14 cellular contexts compared by ENCODE assay signal in genomic region chr5:155768342-155768741, GRCh38.
DNase-seq lines count a peak whose midpoint lies in the region; ATAC-seq lines count a peak whose summit lies in the region.
"Had no signal": no experiment of that assay in that cellular context is flagged by ENCODE, and none has a peak within 500 bp of the region (broad histone marks: within the 10 kb centered on the region; RNA-seq: fewer than 3 reads in every experiment).

No MANE protein-coding gene starts in this region.

- peak in 1 of 5 donors; percentile 30 for DNase-seq in CD8-positive, alpha-beta memory T cell
- peak in 1 of 3 experiments; percentile 2 for DNase-seq in effector memory CD8-positive, alpha-beta T cell
- DNase-seq in natural killer cell treated with Interleukin-12 subunit alpha and Interleukin-12 subunit beta and Interleukin-15 and Interleukin-18, amount 100 ng/mL, for 72 hours (ENCODE audit: low spot score) = no peak
- no peak for DNase-seq in stimulated activated effector memory CD8-positive, alpha-beta T cell treated with anti-CD3 and anti-CD28 coated beads, Interleukin-12 subunit alpha, Interleukin-12 subunit beta, amount 100 ng/mL, for 72 hours (ENCODE audit: low spot score in 2 of 2)
- DNase-seq in sciatic nerve (ENCODE audit: low spot score) (no peak), RPMI8226 (no peak)
- no peak for DNase-seq in stimulated activated CD4-positive, alpha-beta T cell treated with anti-CD3 and anti-CD28 coated beads, Interleukin-4, amount 100 ng/mL, for 4 hours
- DNase-seq: 8988T; Caco-2; CD4-positive, alpha-beta memory T cell had no signal

- H3K27me3 ChIP-seq in CD8-positive, alpha-beta memory T cell (ENCODE audit: insufficient read depth, low read length, poor library complexity, severe bottlenecking) = no peaks in the 10 kb centered on the region
- H3K27me3 ChIP-seq: BLaER1 had no signal

- H3K4me3 ChIP-seq in CD8-positive, alpha-beta memory T cell (ENCODE audit: low read length) = no peak overlapping the region
- H3K4me3 ChIP-seq: BLaER1, GM23338 had no signal

- peaks cover 48 to 85% (median 81%) of the 10 kb centered on the region in 3 donors for H3K4me1 Mint-ChIP-seq in CD8-positive, alpha-beta memory T cell
- peaks cover 29 to 54% of the 10 kb centered on the region in 2 donors for H3K4me1 Mint-ChIP-seq in effector memory CD8-positive, alpha-beta T cell (ENCODE audit: low read depth in 2 of 2)
- H3K4me1 Mint-ChIP-seq in natural killer cell treated with Interleukin-12 subunit alpha and Interleukin-12 subunit beta and Interleukin-15 and Interleukin-18, amount 100 ng/mL, for 72 hours (ENCODE audit: low read depth in 2 of 2) = peaks cover 14 to 52% of the 10 kb centered on the region in 2 donors
- peaks cover 26% of the 10 kb centered on the region for H3K4me1 Mint-ChIP-seq in stimulated activated effector memory CD8-positive, alpha-beta T cell treated with anti-CD3 and anti-CD28 coated beads, Interleukin-12 subunit alpha, Interleukin-12 subunit beta, amount 100 ng/mL, for 72 hours
- H3K4me1 Mint-ChIP-seq: CD14-positive monocyte had no signal

- H3K36me3 Mint-ChIP-seq in CD8-positive, alpha-beta memory T cell = no peaks in the 10 kb centered on the region
- H3K36me3 Mint-ChIP-seq in effector memory CD8-positive, alpha-beta T cell (ENCODE audit: insufficient read depth) = peaks cover 5% of the 10 kb centered on the region
- no peaks in the 10 kb centered on the region for H3K36me3 Mint-ChIP-seq in natural killer cell treated with Interleukin-12 subunit alpha and Interleukin-12 subunit beta and Interleukin-15 and Interleukin-18, amount 100 ng/mL, for 72 hours
- H3K36me3 Mint-ChIP-seq in stimulated activated effector memory CD8-positive, alpha-beta T cell treated with anti-CD3 and anti-CD28 coated beads, Interleukin-12 subunit alpha, Interleukin-12 subunit beta, amount 100 ng/mL, for 72 hours = no peaks in the 10 kb centered on the region
- H3K36me3 Mint-ChIP-seq: CD14-positive monocyte; CD4-positive, alpha-beta memory T cell had no signal

- ATAC-seq in effector memory CD8-positive, alpha-beta T cell (replicated peaks) = peak; percentile 62
- ATAC-seq in natural killer cell treated with Interleukin-12 subunit alpha and Interleukin-12 subunit beta and Interleukin-15 and Interleukin-18, amount 100 ng/mL, for 72 hours = peak in 1 of 2 donors; percentile 59
- ATAC-seq in stimulated activated effector memory CD8-positive, alpha-beta T cell treated with anti-CD3 and anti-CD28 coated beads, Interleukin-12 subunit alpha, Interleukin-12 subunit beta, amount 100 ng/mL, for 72 hours = no peak
- ATAC-seq in sciatic nerve = no peak
- ATAC-seq: GM23338, HCT116 had no signal

- H3K36me3 ChIP-seq in CD8-positive, alpha-beta memory T cell (ENCODE audit: insufficient read depth, low read length) = no peaks in the 10 kb centered on the region
- H3K36me3 ChIP-seq: BLaER1 had no signal

- H3K27ac ChIP-seq in CD8-positive, alpha-beta memory T cell (ENCODE audit: low read depth, low read length) = peak overlapping the region; percentile 49
- H3K27ac ChIP-seq: BLaER1 had no signal

- H3K9me3 ChIP-seq in CD8-positive, alpha-beta memory T cell (ENCODE audit: low read length) = no peaks in the 10 kb centered on the region
- H3K9me3 ChIP-seq: BLaER1, Caco-2 had no signal

- peak overlapping the region in 6 of 7 donors; percentile 10 to 52 (median 36) for H3K4me3 Mint-ChIP-seq in CD8-positive, alpha-beta memory T cell
- peak overlapping the region; percentile 7 to 39 for H3K4me3 Mint-ChIP-seq in effector memory CD8-positive, alpha-beta T cell
- H3K4me3 Mint-ChIP-seq in natural killer cell treated with Interleukin-12 subunit alpha and Interleukin-12 subunit beta and Interleukin-15 and Interleukin-18, amount 100 ng/mL, for 72 hours = peak overlapping the region; percentile 45
- H3K4me3 Mint-ChIP-seq in stimulated activated effector memory CD8-positive, alpha-beta T cell treated with anti-CD3 and anti-CD28 coated beads, Interleukin-12 subunit alpha, Interleukin-12 subunit beta, amount 100 ng/mL, for 72 hours = peak overlapping the region; percentile 11
- H3K4me3 Mint-ChIP-seq: CD14-positive monocyte; CD4-positive, alpha-beta memory T cell; GM23338 had no signal

- H3K27ac Mint-ChIP-seq in CD8-positive, alpha-beta memory T cell = peak overlapping the region; percentile 27 to 90 (median 78)
- H3K27ac Mint-ChIP-seq in effector memory CD8-positive, alpha-beta T cell = peak overlapping the region; percentile 74 to 92
- peak overlapping the region in 1 of 2 donors; percentile 40 for H3K27ac Mint-ChIP-seq in natural killer cell treated with Interleukin-12 subunit alpha and Interleukin-12 subunit beta and Interleukin-15 and Interleukin-18, amount 100 ng/mL, for 72 hours
- H3K27ac Mint-ChIP-seq in stimulated activated effector memory CD8-positive, alpha-beta T cell treated with anti-CD3 and anti-CD28 coated beads, Interleukin-12 subunit alpha, Interleukin-12 subunit beta, amount 100 ng/mL, for 72 hours = no peak overlapping the region
- H3K27ac Mint-ChIP-seq: CD14-positive monocyte, GM23338 had no signal

- CTCF ChIA-PET in CD8-positive, alpha-beta memory T cell (lab: Charles Lee) = no interaction called here

- POLR2A ChIA-PET in CD8-positive, alpha-beta memory T cell (lab: Charles Lee) = no interaction called here

- H3K4me1 ChIP-seq in CD8-positive, alpha-beta memory T cell (ENCODE audit: insufficient read depth, low read length) = peaks cover 40% of the 10 kb centered on the region
- H3K4me1 ChIP-seq: BLaER1, Caco-2 had no signal

- H3K27me3 Mint-ChIP-seq in CD8-positive, alpha-beta memory T cell = peaks cover 0 to 4% of the 10 kb centered on the region in 2 donors
- H3K27me3 Mint-ChIP-seq in effector memory CD8-positive, alpha-beta T cell = no peaks in the 10 kb centered on the region
- no peaks in the 10 kb centered on the region for H3K27me3 Mint-ChIP-seq in natural killer cell treated with Interleukin-12 subunit alpha and Interleukin-12 subunit beta and Interleukin-15 and Interleukin-18, amount 100 ng/mL, for 72 hours
- H3K27me3 Mint-ChIP-seq: CD4-positive, alpha-beta memory T cell had no signal

- intact Hi-C loops in sciatic nerve (cut with DNase I) = no loop called here

- H3K9me3 Mint-ChIP-seq in CD8-positive, alpha-beta memory T cell = peaks cover 0 to 3% (median 0%) of the 10 kb centered on the region in 5 donors
- no peaks in the 10 kb centered on the region for H3K9me3 Mint-ChIP-seq in effector memory CD8-positive, alpha-beta T cell
- peaks cover 2% of the 10 kb centered on the region for H3K9me3 Mint-ChIP-seq in natural killer cell treated with Interleukin-12 subunit alpha and Interleukin-12 subunit beta and Interleukin-15 and Interleukin-18, amount 100 ng/mL, for 72 hours
- H3K9me3 Mint-ChIP-seq in stimulated activated effector memory CD8-positive, alpha-beta T cell treated with anti-CD3 and anti-CD28 coated beads, Interleukin-12 subunit alpha, Interleukin-12 subunit beta, amount 100 ng/mL, for 72 hours = peaks cover 2% of the 10 kb centered on the region
- H3K9me3 Mint-ChIP-seq: GM23338 had no signal
